ENCODE assay signal across 9 cellular contexts in genomic region chr2:113157108-113157896, GRCh38. TPM values are rescaled to one million over a fixed set of nuclear protein-coding genes. Genes with fewer than 3 reads are reported as not detected.
DNase-seq lines count a peak whose midpoint lies in the region; ATAC-seq and TF ChIP-seq lines count a peak whose summit lies in the region.
"Had no signal": no experiment of that assay in that cellular context is flagged by ENCODE, and none has a peak within 500 bp of the region (broad histone marks: within the 10 kb centered on the region; RNA-seq: fewer than 3 reads in every experiment).

No MANE protein-coding gene starts in this region.

- peak overlapping the region; percentile 73 for H3K27ac Mint-ChIP-seq in activated T-helper 17 cell treated with anti-CD3 and anti-CD28 coated beads, Interleukin-2, amount 50 U/mL, for 72 hours
- H3K27ac Mint-ChIP-seq in glutamatergic neuron (ENCODE audit: unreplicated experiment) (no peak overlapping the region), progenitor cell of endocrine pancreas (peak overlapping the region; percentile 96)

- ATAC-seq in GM21786 (IDR thresholded peaks at IDR 0.05; ENCODE audit: unreplicated experiment), result peak; percentile 53
- peak; percentile 70 for ATAC-seq in activated T-helper 17 cell treated with anti-CD3 and anti-CD28 coated beads, Interleukin-2, amount 50 U/mL, for 72 hours (replicated peaks)

- H3K4me1 Mint-ChIP-seq in activated T-helper 17 cell treated with anti-CD3 and anti-CD28 coated beads, Interleukin-2, amount 50 U/mL, for 72 hours, result peaks cover 15% of the 10 kb centered on the region
- H3K4me1 Mint-ChIP-seq in glutamatergic neuron (ENCODE audit: low read depth, unreplicated experiment) (no peaks in the 10 kb centered on the region), progenitor cell of endocrine pancreas (ENCODE audit: low read depth) (peaks cover 34% of the 10 kb centered on the region)

- H3K4me3 Mint-ChIP-seq in activated T-helper 17 cell treated with anti-CD3 and anti-CD28 coated beads, Interleukin-2, amount 50 U/mL, for 72 hours, result peak overlapping the region; percentile 82
- peak overlapping the region; percentile 78 for H3K4me3 Mint-ChIP-seq in glutamatergic neuron (ENCODE audit: unreplicated experiment)
- H3K4me3 Mint-ChIP-seq in progenitor cell of endocrine pancreas (ENCODE audit: low read depth), result peak overlapping the region; percentile 81

- no peaks in the 10 kb centered on the region for H3K36me3 Mint-ChIP-seq in activated T-helper 17 cell treated with anti-CD3 and anti-CD28 coated beads, Interleukin-2, amount 50 U/mL, for 72 hours (ENCODE audit: low read depth)
- H3K36me3 Mint-ChIP-seq in glutamatergic neuron (ENCODE audit: unreplicated experiment), result no peaks in the 10 kb centered on the region
- H3K36me3 Mint-ChIP-seq in progenitor cell of endocrine pancreas (ENCODE audit: insufficient read depth), result no peaks in the 10 kb centered on the region

- TF ChIP-seq CTCF in glutamatergic neuron (IDR thresholded peaks at IDR 0.05; ENCODE audit: partially characterized antibody, unreplicated experiment), result no peak
- peak; percentile 14 for TF ChIP-seq CTCF in progenitor cell of endocrine pancreas (IDR thresholded peaks at IDR 0.05; ENCODE audit: unreplicated experiment)

- H3K27me3 Mint-ChIP-seq in activated T-helper 17 cell treated with anti-CD3 and anti-CD28 coated beads, Interleukin-2, amount 50 U/mL, for 72 hours, result no peaks in the 10 kb centered on the region
- H3K27me3 Mint-ChIP-seq in glutamatergic neuron (ENCODE audit: unreplicated experiment), result peaks cover 11% of the 10 kb centered on the region
- no peaks in the 10 kb centered on the region for H3K27me3 Mint-ChIP-seq in progenitor cell of endocrine pancreas

- peak; percentile 22 for DNase-seq in DMS153 treated with DMSO at 0.1 percent for 48 hours (lab: John Stamatoyannopoulos, UW; ENCODE audit: unreplicated experiment)
- peak; percentile 63 for DNase-seq in NCI-H146 (lab: John Stamatoyannopoulos, UW)
- DNase-seq in glutamatergic neuron, result peak; percentile 67
- peak; percentile 69 for DNase-seq in progenitor cell of endocrine pancreas (ENCODE audit: low spot score, unreplicated experiment)
- no peak for DNase-seq in SK-N-DZ (ENCODE audit: low spot score)
- DNase-seq in OCI-M1 (lab: John Stamatoyannopoulos, UW), result no peak

- no peaks in the 10 kb centered on the region for H3K9me3 Mint-ChIP-seq in activated T-helper 17 cell treated with anti-CD3 and anti-CD28 coated beads, Interleukin-2, amount 50 U/mL, for 72 hours
- H3K9me3 Mint-ChIP-seq in glutamatergic neuron (ENCODE audit: unreplicated experiment), result peaks cover 2% of the 10 kb centered on the region
- peaks cover 6% of the 10 kb centered on the region for H3K9me3 Mint-ChIP-seq in progenitor cell of endocrine pancreas (ENCODE audit: low read depth)

RNA-seq across cellular contexts. Expression of gene PSD4, which starts 16.5 kb away (rescaled TPM):
- 100 to 1,000 TPM; 300 to 503 TPM for total RNA-seq in activated T-helper 17 cell treated with anti-CD3 and anti-CD28 coated beads, Interleukin-2, amount 50 U/mL, for 72 hours
- total RNA-seq in glutamatergic neuron (ENCODE audit: unreplicated experiment) (1.2 TPM), progenitor cell of endocrine pancreas (27.1 and 30.7 TPM in 2 replicates)
- not detected in 2 replicates for polyA plus RNA-seq in SK-N-DZ (2014; cell fraction: cytosol; rRNA removed)
- polyA plus RNA-seq in SK-N-DZ (2014; cell fraction: nucleus; rRNA removed), result not detected in 2 replicates

RNA-seq across cellular contexts. Expression of gene IL1RN, which starts 29.9 kb away (rescaled TPM):
- 10 to 100 TPM; 12.8 to 32.8 TPM for total RNA-seq in activated T-helper 17 cell treated with anti-CD3 and anti-CD28 coated beads, Interleukin-2, amount 50 U/mL, for 72 hours
- total RNA-seq in glutamatergic neuron (ENCODE audit: unreplicated experiment), result not detected
- not detected in 2 replicates for total RNA-seq in progenitor cell of endocrine pancreas
- not detected in 2 replicates for polyA plus RNA-seq in SK-N-DZ (2014; cell fraction: cytosol; rRNA removed)
- not detected in 2 replicates for polyA plus RNA-seq in SK-N-DZ (2014; cell fraction: nucleus; rRNA removed)
- total RNA-seq: SK-MEL-5 had no signal

Comparison
In these comparisons a context has a peak if more than half of its experiments do, and no peak if none do; other contexts are left out.
1. DNase-seq: peak in DMS153 treated with DMSO at 0.1 percent for 48 hours (single experiment), NCI-H146 (single experiment), glutamatergic neuron (single experiment) and progenitor cell of endocrine pancreas (single experiment); none in SK-N-DZ (single experiment) and OCI-M1 (single experiment).
2. RNA of gene PSD4, which starts 16.5 kb away (total RNA-seq): 300 to 503 TPM in activated T-helper 17 cell treated with anti-CD3 and anti-CD28 coated beads, Interleukin-2, amount 50 U/mL, for 72 hours and 27.1 to 30.7 TPM in progenitor cell of endocrine pancreas; 1.2 TPM in glutamatergic neuron (single experiment); every median in the first group is over 10 times any median in the second.
3. RNA of gene IL1RN, which starts 29.9 kb away (total RNA-seq): 12.8 to 32.8 TPM in activated T-helper 17 cell treated with anti-CD3 and anti-CD28 coated beads, Interleukin-2, amount 50 U/mL, for 72 hours; not detected in glutamatergic neuron (single experiment) and not detected in progenitor cell of endocrine pancreas; every median in the first group is over 10 times any median in the second.
4. Peak in every context shown above with its lines, with median percentiles within 50 percentile points of each other: H3K4me3 Mint-ChIP-seq.